In the genomic region with DNA sequence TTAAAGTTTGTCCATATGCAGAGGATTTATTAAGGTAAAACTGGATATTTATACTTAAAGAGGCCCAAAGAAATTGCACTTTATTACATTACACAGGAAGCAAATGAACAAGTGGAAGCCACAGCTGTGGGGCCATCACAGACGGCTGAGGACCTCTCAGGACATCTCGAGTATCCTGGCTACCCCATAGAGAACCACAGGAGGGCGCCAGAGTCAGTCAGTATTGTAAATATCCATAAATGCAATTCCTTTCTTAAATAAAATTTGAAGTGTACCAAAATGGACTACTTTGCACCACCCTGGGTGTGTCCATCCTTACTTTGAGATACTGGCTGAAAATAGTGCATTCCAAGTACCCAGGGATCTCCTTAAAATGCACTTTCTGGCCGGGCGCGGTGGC, we compare ENCODE assay signal across 8 cellular contexts.
A peak's percentile ranks its signal among the peaks of the same experiment; 100 is the strongest.
DNase-seq lines count a peak whose midpoint lies in the region; ATAC-seq and TF ChIP-seq lines count a peak whose summit lies in the region.

No MANE protein-coding gene starts in this region.

- H3K27me3 Mint-ChIP-seq in activated naive CD8-positive, alpha-beta T cell treated with anti-CD3 and anti-CD28 coated beads, Interleukin-2, amount 50 U/mL, for 24 hours, result peaks cover 18% of the 10 kb centered on the region
- no peaks in the 10 kb centered on the region for H3K27me3 Mint-ChIP-seq in progenitor cell of endocrine pancreas

- H3K27ac ChIP-seq in esophagus muscularis mucosa (replicated peaks in 1 of 4), result no peak overlapping the region

- H3K27me3 ChIP-seq in esophagus muscularis mucosa, result no peaks in the 10 kb centered on the region

- intact Hi-C loops in esophagus muscularis mucosa (cut with DNase I), result no loop called here

- TF ChIP-seq POLR2A in esophagus muscularis mucosa (IDR thresholded peaks at IDR 0.05; ENCODE audit: low read depth), result no peak

- no peaks in the 10 kb centered on the region for H3K9me3 ChIP-seq in esophagus muscularis mucosa

- H3K4me3 ChIP-seq in esophagus muscularis mucosa, result no peak overlapping the region

- peaks cover 8% of the 10 kb centered on the region for H3K36me3 Mint-ChIP-seq in activated naive CD8-positive, alpha-beta T cell treated with anti-CD3 and anti-CD28 coated beads, Interleukin-2, amount 50 U/mL, for 24 hours (ENCODE audit: low read depth)
- H3K36me3 Mint-ChIP-seq in progenitor cell of endocrine pancreas (ENCODE audit: insufficient read depth), result peaks cover 1% of the 10 kb centered on the region

- ATAC-seq in activated naive CD8-positive, alpha-beta T cell treated with anti-CD3 and anti-CD28 coated beads, Interleukin-2, amount 50 U/mL, for 24 hours, result peak; percentile 49

- WGBS in esophagus muscularis mucosa, result 74% methylated on average over 6 of the region's 6 CpGs

- TF ChIP-seq CTCF in GM12872 (IDR thresholded peaks at IDR 0.05; ENCODE audit: insufficient read depth, low read depth, low read length) (peak; percentile 65), progenitor cell of endocrine pancreas (IDR thresholded peaks at IDR 0.05; ENCODE audit: unreplicated experiment) (peak; percentile 42), esophagus muscularis mucosa (IDR thresholded peaks at IDR 0.05) (no peak)

- peaks cover 8% of the 10 kb centered on the region for H3K4me1 Mint-ChIP-seq in activated naive CD8-positive, alpha-beta T cell treated with anti-CD3 and anti-CD28 coated beads, Interleukin-2, amount 50 U/mL, for 24 hours
- no peaks in the 10 kb centered on the region for H3K4me1 Mint-ChIP-seq in progenitor cell of endocrine pancreas (ENCODE audit: low read depth)

- peaks cover 3% of the 10 kb centered on the region for H3K9me3 Mint-ChIP-seq in activated naive CD8-positive, alpha-beta T cell treated with anti-CD3 and anti-CD28 coated beads, Interleukin-2, amount 50 U/mL, for 24 hours
- peaks cover 6% of the 10 kb centered on the region for H3K9me3 Mint-ChIP-seq in progenitor cell of endocrine pancreas (ENCODE audit: low read depth)

- H3K27ac Mint-ChIP-seq in activated naive CD8-positive, alpha-beta T cell treated with anti-CD3 and anti-CD28 coated beads, Interleukin-2, amount 50 U/mL, for 24 hours, result no peak overlapping the region
- no peak overlapping the region for H3K27ac Mint-ChIP-seq in progenitor cell of endocrine pancreas

- H3K4me1 ChIP-seq in esophagus muscularis mucosa, result no peaks in the 10 kb centered on the region

- no peak overlapping the region for H3K4me3 Mint-ChIP-seq in activated naive CD8-positive, alpha-beta T cell treated with anti-CD3 and anti-CD28 coated beads, Interleukin-2, amount 50 U/mL, for 24 hours
- no peak overlapping the region for H3K4me3 Mint-ChIP-seq in progenitor cell of endocrine pancreas (ENCODE audit: low read depth)

- H3K36me3 ChIP-seq in esophagus muscularis mucosa, result no peaks in the 10 kb centered on the region

- TF ChIP-seq EP300 in esophagus muscularis mucosa (IDR thresholded peaks at IDR 0.05), result no peak

- DNase-seq in Kasumi-1 (lab: John Stamatoyannopoulos, UW) (peak; percentile 41 to 63), progenitor cell of endocrine pancreas (ENCODE audit: low spot score, unreplicated experiment) (no peak), NCI-H446 treated with DMSO at 0.1 percent for 48 hours (lab: John Stamatoyannopoulos, UW) (no peak), NCI-H146 (lab: John Stamatoyannopoulos, UW) (no peak), esophagus muscularis mucosa (ENCODE audit: extremely low spot score) (no peak), occipital lobe (lab: John Stamatoyannopoulos, UW) (no peak)
- DNase-seq in activated naive CD8-positive, alpha-beta T cell treated with anti-CD3 and anti-CD28 coated beads, Interleukin-2, amount 50 U/mL, for 24 hours, result peak; percentile 62

Comparison
In these comparisons a context has a peak if more than half of its experiments do, and no peak if none do; other contexts are left out.
1. CTCF ChIP-seq: peak in GM12872 (single experiment) and progenitor cell of endocrine pancreas (single experiment); none in esophagus muscularis mucosa (0 of 3).
2. DNase-seq: peak in Kasumi-1 (2 of 2) and activated naive CD8-positive, alpha-beta T cell treated with anti-CD3 and anti-CD28 coated beads, Interleukin-2, amount 50 U/mL, for 24 hours (single experiment); none in progenitor cell of endocrine pancreas (single experiment), NCI-H446 treated with DMSO at 0.1 percent for 48 hours (single experiment), NCI-H146 (single experiment), esophagus muscularis mucosa (single experiment) and occipital lobe (single experiment).